In the genomic region with DNA sequence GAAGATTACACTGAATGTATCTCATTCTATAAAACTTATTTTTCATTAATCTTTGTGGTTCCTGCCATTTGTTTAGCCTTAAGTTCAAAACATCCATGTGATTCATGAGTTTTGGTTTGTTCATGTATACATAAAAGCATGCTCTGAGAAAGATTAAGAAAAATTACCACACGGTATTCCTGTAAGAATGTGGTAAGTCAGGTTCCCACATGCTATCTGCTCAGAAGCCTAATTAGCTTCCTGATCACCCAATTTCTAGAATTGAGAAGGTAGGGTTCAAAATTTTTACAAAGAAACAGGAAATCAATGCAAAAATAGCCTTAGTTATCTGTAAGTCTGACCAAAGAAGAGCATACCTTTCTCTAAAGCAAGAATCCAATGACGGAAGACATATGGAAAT, we compare ENCODE assay signal across 29 cellular contexts.
"Had no signal": no experiment of that assay in that cellular context is flagged by ENCODE, and none has a peak within 500 bp of the region (broad histone marks: within the 10 kb centered on the region; RNA-seq: fewer than 3 reads in every experiment).

No MANE protein-coding gene starts in this region.

- H3K36me3 Mint-ChIP-seq: stimulated activated effector memory CD8-positive, alpha-beta T cell treated with anti-CD3 and anti-CD28 coated beads, Interleukin-12 subunit alpha, Interleukin-12 subunit beta, amount 100 ng/mL, for 72 hours had no signal

- H3K4me3 ChIP-seq: ovary, psoas muscle, right lobe of liver, sigmoid colon, smooth muscle cell, spleen, stomach, thoracic aorta, thyroid gland, tibial nerve, upper lobe of right lung, uterus had no signal

- H3K27me3 ChIP-seq: ovary, right lobe of liver, sigmoid colon, spleen, stomach, thyroid gland, tibial nerve, upper lobe of right lung, uterus had no signal

- H3K9me3 Mint-ChIP-seq: nephron progenitor cell had no signal

- H3K27ac Mint-ChIP-seq: naive B cell; naive thymus-derived CD8-positive, alpha-beta T cell; natural killer cell treated with Interleukin-12 subunit alpha and Interleukin-12 subunit beta and Interleukin-15 and Interleukin-18, amount 100 ng/mL, for 72 hours; nephron progenitor cell; progenitor cell of endocrine pancreas; stimulated activated effector memory CD8-positive, alpha-beta T cell treated with anti-CD3 and anti-CD28 coated beads, Interleukin-12 subunit alpha, Interleukin-12 subunit beta, amount 100 ng/mL, for 72 hours; stimulated activated naive B cell treated with anti-CD40 and anti-IgM and Interleukin-4, amounts not matched to agents 10 μg/mL and 1 μg/mL and 100 μg/mL, for 72 hours; stimulated activated naive CD8-positive, alpha-beta T cell treated with anti-CD3 and anti-CD28 coated beads, Interleukin-15, Interleukin-2, amounts not matched to agents 100 ng/mL and 50 ng/mL, for 24 hours had no signal

- H2AFZ ChIP-seq: parathyroid adenoma had no signal

- H3K79me2 ChIP-seq: parathyroid adenoma had no signal

- H3K4me3 Mint-ChIP-seq: naive B cell; naive thymus-derived CD8-positive, alpha-beta T cell; natural killer cell treated with Interleukin-12 subunit alpha and Interleukin-12 subunit beta and Interleukin-15 and Interleukin-18, amount 100 ng/mL, for 72 hours; nephron progenitor cell; neural crest cell; stimulated activated effector memory CD8-positive, alpha-beta T cell treated with anti-CD3 and anti-CD28 coated beads, Interleukin-12 subunit alpha, Interleukin-12 subunit beta, amount 100 ng/mL, for 72 hours; stimulated activated naive B cell treated with anti-CD40 and anti-IgM and Interleukin-4, amounts not matched to agents 10 μg/mL and 1 μg/mL and 100 μg/mL, for 72 hours; stimulated activated naive CD8-positive, alpha-beta T cell treated with anti-CD3 and anti-CD28 coated beads, Interleukin-15, Interleukin-2, amounts not matched to agents 100 ng/mL and 50 ng/mL, for 24 hours had no signal

- H3K4me1 ChIP-seq: parathyroid adenoma, psoas muscle, right lobe of liver, sigmoid colon, spleen, stomach, thyroid gland, tibial nerve, upper lobe of right lung, uterus had no signal

- H3K4me1 Mint-ChIP-seq: naive B cell; naive thymus-derived CD8-positive, alpha-beta T cell; nephron progenitor cell; neural crest cell; stimulated activated effector memory CD8-positive, alpha-beta T cell treated with anti-CD3 and anti-CD28 coated beads, Interleukin-12 subunit alpha, Interleukin-12 subunit beta, amount 100 ng/mL, for 72 hours; stimulated activated naive B cell treated with anti-CD40 and anti-IgM and Interleukin-4, amounts not matched to agents 10 μg/mL and 1 μg/mL and 100 μg/mL, for 72 hours had no signal

- H3K9ac ChIP-seq: parathyroid adenoma had no signal

- H3K27me3 Mint-ChIP-seq: naive B cell; natural killer cell treated with Interleukin-12 subunit alpha and Interleukin-12 subunit beta and Interleukin-15 and Interleukin-18, amount 100 ng/mL, for 72 hours; progenitor cell of endocrine pancreas; stimulated activated naive B cell treated with anti-CD40 and anti-IgM and Interleukin-4, amounts not matched to agents 10 μg/mL and 1 μg/mL and 100 μg/mL, for 72 hours; stimulated activated naive CD8-positive, alpha-beta T cell treated with anti-CD3 and anti-CD28 coated beads, Interleukin-15, Interleukin-2, amounts not matched to agents 100 ng/mL and 50 ng/mL, for 24 hours had no signal

- H3K36me3 ChIP-seq: ovary, right lobe of liver, sigmoid colon, spleen, stomach, thoracic aorta, thyroid gland, tibial nerve, upper lobe of right lung, uterus had no signal

- DNase-seq: naive B cell; naive thymus-derived CD8-positive, alpha-beta T cell; nephron progenitor cell; occipital lobe; ovary; posterior cingulate gyrus; psoas muscle; right cardiac atrium; right lobe of liver; sigmoid colon; spleen; stimulated activated CD4-positive, alpha-beta T cell treated with anti-CD3 and anti-CD28 coated beads, Interleukin-12 subunit alpha, Interleukin-12 subunit beta, amount 100 ng/mL, for 4 hours; stimulated activated CD4-positive, alpha-beta T cell treated with anti-CD3 and anti-CD28 coated beads, Interleukin-1b, Interleukin-23, amount 100 ng/mL, for 48 hours; stimulated activated CD4-positive, alpha-beta T cell treated with anti-CD3 and anti-CD28 coated beads, Interleukin-4, amount 100 ng/mL, for 1 hour; stimulated activated naive B cell treated with anti-CD40 and anti-IgM and Interleukin-4, amounts not matched to agents 10 μg/mL and 1 μg/mL and 100 μg/mL, for 72 hours; stimulated activated naive CD4-positive, alpha-beta T cell treated with Interleukin-2 at 50 U/mL for 16 hours; stomach; thyroid gland; upper lobe of right lung; uterus had no signal

- H3K27ac ChIP-seq: ovary, parathyroid adenoma, psoas muscle, right lobe of liver, sigmoid colon, spleen, stomach, thoracic aorta, thyroid gland, tibial nerve, upper lobe of right lung, uterus had no signal

- H3K9me3 ChIP-seq: ovary, psoas muscle, right lobe of liver, sigmoid colon, thoracic aorta, thyroid gland, upper lobe of right lung, uterus had no signal

- ATAC-seq: naive thymus-derived CD8-positive, alpha-beta T cell; natural killer cell treated with Interleukin-12 subunit alpha and Interleukin-12 subunit beta and Interleukin-15 and Interleukin-18, amount 100 ng/mL, for 72 hours; psoas muscle; right cardiac atrium; right lobe of liver; stimulated activated effector memory CD8-positive, alpha-beta T cell treated with anti-CD3 and anti-CD28 coated beads, Interleukin-12 subunit alpha, Interleukin-12 subunit beta, amount 100 ng/mL, for 72 hours; stimulated activated naive B cell treated with anti-CD40 and anti-IgM and Interleukin-4, amounts not matched to agents 10 μg/mL and 1 μg/mL and 100 μg/mL, for 72 hours; upper lobe of right lung had no signal

- H3K4me2 ChIP-seq: smooth muscle cell had no signal
